In the genomic region with DNA sequence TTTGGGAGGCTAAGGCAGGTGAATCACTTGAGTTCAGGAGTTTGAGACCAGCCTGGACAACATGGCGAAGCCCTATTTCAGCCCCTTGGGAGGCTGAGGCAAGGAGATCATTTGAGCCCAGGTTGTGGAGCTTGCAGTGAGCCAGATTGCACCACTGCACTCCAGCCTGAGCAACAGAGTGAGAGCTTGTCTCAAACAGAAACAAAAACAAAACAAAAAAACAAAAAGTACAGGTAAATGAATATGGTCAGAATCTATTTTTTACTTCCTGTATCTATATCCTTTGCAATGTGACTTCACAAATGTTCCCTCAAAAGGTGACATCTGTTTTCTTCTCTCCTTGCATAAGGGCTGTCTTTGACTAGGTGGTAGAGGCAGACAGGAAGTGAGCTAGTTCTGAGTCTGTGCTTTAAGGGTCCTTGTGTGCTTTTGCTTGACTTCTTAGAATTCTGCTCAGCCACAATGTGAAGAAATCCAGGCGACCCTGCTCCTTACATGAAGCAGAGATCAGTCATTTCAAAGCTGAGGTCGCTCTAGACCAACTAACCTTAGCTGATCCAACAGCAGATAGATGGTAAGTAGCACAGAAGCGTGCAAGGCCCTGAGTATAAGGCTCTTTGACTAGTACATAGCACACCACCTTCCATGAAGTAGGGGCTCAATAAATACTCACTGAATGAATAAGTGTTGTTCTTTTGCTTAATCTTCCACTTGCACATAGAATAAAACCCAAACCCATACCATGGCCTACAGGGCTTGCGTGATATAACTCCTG, we compare ENCODE assay signal across 18 cellular contexts.
"Had no signal": no experiment of that assay in that cellular context is flagged by ENCODE, and none has a peak within 500 bp of the region (broad histone marks: within the 10 kb centered on the region; RNA-seq: fewer than 3 reads in every experiment).

No MANE protein-coding gene starts in this region.

- H3K9me3 ChIP-seq: left ventricle myocardium inferior, psoas muscle, thoracic aorta had no signal

- H3K27ac Mint-ChIP-seq: activated CD8-positive, alpha-beta memory T cell treated with anti-CD3 and anti-CD28 coated beads, Interleukin-2, amount 10 ng/mL, durations not matched to agents 7 days and 5 days; activated naive CD4-positive, alpha-beta T cell treated with anti-CD3 and anti-CD28 coated beads, Interleukin-2, amount 50 U/mL, for 24 hours; activated T-cell treated with anti-CD3 and anti-CD28 coated beads, Interleukin-2, amount 50 U/mL, for 24 hours; dendritic cell treated with granulocyte-macrophage colony-stimulating factor and Interleukin-4, amounts not matched to agents 40 ng/mL and 50 ng/mL, for 4 days; natural killer cell treated with Interleukin-12 subunit alpha and Interleukin-12 subunit beta and Interleukin-15 and Interleukin-18, amount 100 ng/mL, for 72 hours; stimulated activated naive CD8-positive, alpha-beta T cell treated with anti-CD3 and anti-CD28 coated beads, Interleukin-15, amount 100 ng/mL, for 72 hours had no signal

- H3K4me3 ChIP-seq: left ventricle myocardium inferior, psoas muscle, thoracic aorta had no signal

- H3K27ac ChIP-seq: brain microvascular endothelial cell, left ventricle myocardium inferior, psoas muscle, thoracic aorta had no signal

- H3K4me3 Mint-ChIP-seq: activated CD8-positive, alpha-beta memory T cell treated with anti-CD3 and anti-CD28 coated beads, Interleukin-2, amount 10 ng/mL, durations not matched to agents 7 days and 5 days; activated naive CD4-positive, alpha-beta T cell treated with anti-CD3 and anti-CD28 coated beads, Interleukin-2, amount 50 U/mL, for 24 hours; activated T-cell treated with anti-CD3 and anti-CD28 coated beads, Interleukin-2, amount 50 U/mL, for 24 hours; dendritic cell treated with granulocyte-macrophage colony-stimulating factor and Interleukin-4, amounts not matched to agents 40 ng/mL and 50 ng/mL, for 4 days; natural killer cell treated with Interleukin-12 subunit alpha and Interleukin-12 subunit beta and Interleukin-15 and Interleukin-18, amount 100 ng/mL, for 72 hours; stimulated activated naive CD8-positive, alpha-beta T cell treated with anti-CD3 and anti-CD28 coated beads, Interleukin-15, amount 100 ng/mL, for 72 hours had no signal

- ATAC-seq: activated CD8-positive, alpha-beta memory T cell treated with anti-CD3 and anti-CD28 coated beads, Interleukin-2, amount 10 ng/mL, durations not matched to agents 7 days and 5 days; psoas muscle; sciatic nerve; stimulated activated naive CD8-positive, alpha-beta T cell treated with anti-CD3 and anti-CD28 coated beads, Interleukin-15, amount 100 ng/mL, for 72 hours had no signal

- H3K4me1 ChIP-seq: left ventricle myocardium inferior, psoas muscle had no signal

- H3K4me1 Mint-ChIP-seq: activated CD8-positive, alpha-beta memory T cell treated with anti-CD3 and anti-CD28 coated beads, Interleukin-2, amount 10 ng/mL, durations not matched to agents 7 days and 5 days; activated naive CD4-positive, alpha-beta T cell treated with anti-CD3 and anti-CD28 coated beads, Interleukin-2, amount 50 U/mL, for 24 hours; stimulated activated naive CD8-positive, alpha-beta T cell treated with anti-CD3 and anti-CD28 coated beads, Interleukin-15, amount 100 ng/mL, for 72 hours had no signal

- DNase-seq: activated CD4-positive, alpha-beta T cell treated with anti-CD3 and anti-CD28 coated beads, Interleukin-2, amount 50 U/mL, for 1 hour; activated CD4-positive, CD25-positive, alpha-beta regulatory T cell; activated CD8-positive, alpha-beta memory T cell treated with anti-CD3 and anti-CD28 coated beads, Interleukin-2, amount 10 ng/mL, durations not matched to agents 7 days and 5 days; activated effector memory CD4-positive, alpha-beta T cell treated with Interleukin-2 at 50 U/mL for 16 hours; activated T-cell treated with anti-CD3 and anti-CD28 coated beads, Interleukin-2, amount 50 U/mL, for 24 hours; amniotic stem cell; brain microvascular endothelial cell; cerebellar nuclear complex; kidney; left ventricle myocardium inferior; mesenchymal stem cell; psoas muscle; stimulated activated naive CD8-positive, alpha-beta T cell treated with anti-CD3 and anti-CD28 coated beads, Interleukin-15, amount 100 ng/mL, for 72 hours had no signal

- H3K27me3 Mint-ChIP-seq: activated CD8-positive, alpha-beta memory T cell treated with anti-CD3 and anti-CD28 coated beads, Interleukin-2, amount 10 ng/mL, durations not matched to agents 7 days and 5 days; activated naive CD4-positive, alpha-beta T cell treated with anti-CD3 and anti-CD28 coated beads, Interleukin-2, amount 50 U/mL, for 24 hours; activated T-cell treated with anti-CD3 and anti-CD28 coated beads, Interleukin-2, amount 50 U/mL, for 24 hours; dendritic cell treated with granulocyte-macrophage colony-stimulating factor and Interleukin-4, amounts not matched to agents 40 ng/mL and 50 ng/mL, for 4 days; natural killer cell treated with Interleukin-12 subunit alpha and Interleukin-12 subunit beta and Interleukin-15 and Interleukin-18, amount 100 ng/mL, for 72 hours; stimulated activated naive CD8-positive, alpha-beta T cell treated with anti-CD3 and anti-CD28 coated beads, Interleukin-15, amount 100 ng/mL, for 72 hours had no signal

- H3K36me3 Mint-ChIP-seq: activated CD8-positive, alpha-beta memory T cell treated with anti-CD3 and anti-CD28 coated beads, Interleukin-2, amount 10 ng/mL, durations not matched to agents 7 days and 5 days; activated naive CD4-positive, alpha-beta T cell treated with anti-CD3 and anti-CD28 coated beads, Interleukin-2, amount 50 U/mL, for 24 hours; natural killer cell treated with Interleukin-12 subunit alpha and Interleukin-12 subunit beta and Interleukin-15 and Interleukin-18, amount 100 ng/mL, for 72 hours had no signal

- H3K27me3 ChIP-seq: brain microvascular endothelial cell had no signal

- H3K9me3 Mint-ChIP-seq: activated naive CD4-positive, alpha-beta T cell treated with anti-CD3 and anti-CD28 coated beads, Interleukin-2, amount 50 U/mL, for 24 hours; dendritic cell treated with granulocyte-macrophage colony-stimulating factor and Interleukin-4, amounts not matched to agents 40 ng/mL and 50 ng/mL, for 4 days; stimulated activated naive CD8-positive, alpha-beta T cell treated with anti-CD3 and anti-CD28 coated beads, Interleukin-15, amount 100 ng/mL, for 72 hours had no signal

- H3K36me3 ChIP-seq: brain microvascular endothelial cell, left ventricle myocardium inferior, thoracic aorta had no signal
